Comparison of ENCODE assay signal across 8 cellular contexts in genomic region chr6:99458319-99458718, GRCh38. TPM values are rescaled to one million over a fixed set of nuclear protein-coding genes. Genes with fewer than 3 reads are reported as not detected.
DNase-seq lines count a peak whose midpoint lies in the region; ATAC-seq and TF ChIP-seq lines count a peak whose summit lies in the region.

No MANE protein-coding gene starts in this region.

- CTCF ChIA-PET in WTC11 (lab: Charles Lee), result interaction anchor here (0.6 to 1.3 kb wide), 2 partner anchors 10 to 371 kb away, joined by 4 read pairs; no protein-coding TSS in a partner anchor

- H3K4me3 Mint-ChIP-seq in WTC11, result no peak overlapping the region
- H3K4me3 Mint-ChIP-seq in stimulated activated memory B cell treated with anti-CD40 and anti-IgM and Interleukin-4, amounts not matched to agents 10 μg/mL and 1 μg/mL and 100 μg/mL, for 72 hours, result no peak overlapping the region
- H3K4me3 Mint-ChIP-seq in activated T-cell treated with anti-CD3 and anti-CD28 coated beads, Interleukin-2, amount 50 U/mL, for 4 hours, result no peak overlapping the region

- peaks cover 65% of the 10 kb centered on the region for H3K36me3 Mint-ChIP-seq in WTC11
- peaks cover 57% of the 10 kb centered on the region for H3K36me3 Mint-ChIP-seq in stimulated activated memory B cell treated with anti-CD40 and anti-IgM and Interleukin-4, amounts not matched to agents 10 μg/mL and 1 μg/mL and 100 μg/mL, for 72 hours
- H3K36me3 Mint-ChIP-seq in activated T-cell treated with anti-CD3 and anti-CD28 coated beads, Interleukin-2, amount 50 U/mL, for 4 hours (ENCODE audit: insufficient read depth), result peaks cover 18% of the 10 kb centered on the region

- peak overlapping the region; percentile 15 for H3K27ac Mint-ChIP-seq in WTC11
- H3K27ac Mint-ChIP-seq in stimulated activated memory B cell treated with anti-CD40 and anti-IgM and Interleukin-4, amounts not matched to agents 10 μg/mL and 1 μg/mL and 100 μg/mL, for 72 hours, result no peak overlapping the region

- peak; percentile 3 for DNase-seq in GDM1 (lab: John Stamatoyannopoulos, UW)
- peak; percentile 18 for DNase-seq in HT-29 (ENCODE audit: low spot score)
- DNase-seq in WTC11 (ENCODE audit: low spot score), result no peak
- DNase-seq in left kidney (ENCODE audit: low read depth, low spot score), result peak; percentile 3
- no peak for DNase-seq in activated T-cell treated with anti-CD3 and anti-CD28 coated beads, Interleukin-2, amount 50 U/mL, for 4 hours

- peak; percentile 35; the same call in 1 of the 2 replicates for TF ChIP-seq CTCF in WTC11 (IDR thresholded peaks at IDR 0.05)

- POLR2A ChIA-PET in WTC11 (lab: Charles Lee), result interaction anchor here (0.5 kb wide), 1 partner anchor 41 kb away, joined by 6 read pairs; no protein-coding TSS in a partner anchor

- H3K4me1 Mint-ChIP-seq in WTC11, result peaks cover 22% of the 10 kb centered on the region
- no peaks in the 10 kb centered on the region for H3K4me1 Mint-ChIP-seq in stimulated activated memory B cell treated with anti-CD40 and anti-IgM and Interleukin-4, amounts not matched to agents 10 μg/mL and 1 μg/mL and 100 μg/mL, for 72 hours
- no peaks in the 10 kb centered on the region for H3K4me1 Mint-ChIP-seq in activated T-cell treated with anti-CD3 and anti-CD28 coated beads, Interleukin-2, amount 50 U/mL, for 4 hours (ENCODE audit: low read depth)

- no peaks in the 10 kb centered on the region for H3K27me3 Mint-ChIP-seq in WTC11 (ENCODE audit: low read depth)
- H3K27me3 Mint-ChIP-seq in stimulated activated memory B cell treated with anti-CD40 and anti-IgM and Interleukin-4, amounts not matched to agents 10 μg/mL and 1 μg/mL and 100 μg/mL, for 72 hours, result no peaks in the 10 kb centered on the region
- no peaks in the 10 kb centered on the region for H3K27me3 Mint-ChIP-seq in activated T-cell treated with anti-CD3 and anti-CD28 coated beads, Interleukin-2, amount 50 U/mL, for 4 hours (ENCODE audit: low read depth)

- peak; percentile 71 for ATAC-seq in WTC11
- no peak for ATAC-seq in stimulated activated memory B cell treated with anti-CD40 and anti-IgM and Interleukin-4, amounts not matched to agents 10 μg/mL and 1 μg/mL and 100 μg/mL, for 72 hours
- no peak for ATAC-seq in GM21447 (IDR thresholded peaks at IDR 0.05; ENCODE audit: unreplicated experiment)
- no peak for ATAC-seq in HG02840 (IDR thresholded peaks at IDR 0.05; ENCODE audit: low FRiP score, unreplicated experiment)
- no peak for ATAC-seq in activated T-cell treated with anti-CD3 and anti-CD28 coated beads, Interleukin-2, amount 50 U/mL, for 4 hours

- peaks cover 46% of the 10 kb centered on the region for H3K9me3 Mint-ChIP-seq in WTC11
- H3K9me3 Mint-ChIP-seq in stimulated activated memory B cell treated with anti-CD40 and anti-IgM and Interleukin-4, amounts not matched to agents 10 μg/mL and 1 μg/mL and 100 μg/mL, for 72 hours, result peaks cover 3% of the 10 kb centered on the region
- peaks cover 9% of the 10 kb centered on the region for H3K9me3 Mint-ChIP-seq in activated T-cell treated with anti-CD3 and anti-CD28 coated beads, Interleukin-2, amount 50 U/mL, for 4 hours

TF ChIP-seq in WTC11, 78 proteins besides CTCF, POLR2A, EP300 and RAD21 (continues in another document):
- TF ChIP-seq, protein P1, sequence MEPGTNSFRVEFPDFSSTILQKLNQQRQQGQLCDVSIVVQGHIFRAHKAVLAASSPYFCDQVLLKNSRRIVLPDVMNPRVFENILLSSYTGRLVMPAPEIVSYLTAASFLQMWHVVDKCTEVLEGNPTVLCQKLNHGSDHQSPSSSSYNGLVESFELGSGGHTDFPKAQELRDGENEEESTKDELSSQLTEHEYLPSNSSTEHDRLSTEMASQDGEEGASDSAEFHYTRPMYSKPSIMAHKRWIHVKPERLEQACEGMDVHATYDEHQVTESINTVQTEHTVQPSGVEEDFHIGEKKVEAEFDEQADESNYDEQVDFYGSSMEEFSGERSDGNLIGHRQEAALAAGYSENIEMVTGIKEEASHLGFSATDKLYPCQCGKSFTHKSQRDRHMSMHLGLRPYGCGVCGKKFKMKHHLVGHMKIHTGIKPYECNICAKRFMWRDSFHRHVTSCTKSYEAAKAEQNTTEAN (CRISPR knock-in tag; IDR thresholded peaks at IDR 0.05), result no peak
- TF ChIP-seq, protein P2, sequence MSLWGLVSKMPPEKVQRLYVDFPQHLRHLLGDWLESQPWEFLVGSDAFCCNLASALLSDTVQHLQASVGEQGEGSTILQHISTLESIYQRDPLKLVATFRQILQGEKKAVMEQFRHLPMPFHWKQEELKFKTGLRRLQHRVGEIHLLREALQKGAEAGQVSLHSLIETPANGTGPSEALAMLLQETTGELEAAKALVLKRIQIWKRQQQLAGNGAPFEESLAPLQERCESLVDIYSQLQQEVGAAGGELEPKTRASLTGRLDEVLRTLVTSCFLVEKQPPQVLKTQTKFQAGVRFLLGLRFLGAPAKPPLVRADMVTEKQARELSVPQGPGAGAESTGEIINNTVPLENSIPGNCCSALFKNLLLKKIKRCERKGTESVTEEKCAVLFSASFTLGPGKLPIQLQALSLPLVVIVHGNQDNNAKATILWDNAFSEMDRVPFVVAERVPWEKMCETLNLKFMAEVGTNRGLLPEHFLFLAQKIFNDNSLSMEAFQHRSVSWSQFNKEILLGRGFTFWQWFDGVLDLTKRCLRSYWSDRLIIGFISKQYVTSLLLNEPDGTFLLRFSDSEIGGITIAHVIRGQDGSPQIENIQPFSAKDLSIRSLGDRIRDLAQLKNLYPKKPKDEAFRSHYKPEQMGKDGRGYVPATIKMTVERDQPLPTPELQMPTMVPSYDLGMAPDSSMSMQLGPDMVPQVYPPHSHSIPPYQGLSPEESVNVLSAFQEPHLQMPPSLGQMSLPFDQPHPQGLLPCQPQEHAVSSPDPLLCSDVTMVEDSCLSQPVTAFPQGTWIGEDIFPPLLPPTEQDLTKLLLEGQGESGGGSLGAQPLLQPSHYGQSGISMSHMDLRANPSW (CRISPR knock-in tag; conservative IDR thresholded peaks at IDR 0.05; ENCODE audit: low read depth), result no peak
- TF ChIP-seq HMGXB4 (CRISPR knock-in tag; IDR thresholded peaks at IDR 0.05) (no peak), FOXK1 (CRISPR knock-in tag; IDR thresholded peaks at IDR 0.05) (no peak), ZNF671 (CRISPR knock-in tag; IDR thresholded peaks at IDR 0.05) (no peak), MXD4 (CRISPR knock-in tag; IDR thresholded peaks at IDR 0.05; ENCODE audit: borderline replicate concordance) (no peak), GTF2I (CRISPR knock-in tag; conservative IDR thresholded peaks at IDR 0.05) (no peak), ZNF232 (CRISPR knock-in tag; IDR thresholded peaks at IDR 0.05) (no peak), ZNF532 (CRISPR knock-in tag; IDR thresholded peaks at IDR 0.05; ENCODE audit: borderline replicate concordance) (no peak), PRRX2 (CRISPR knock-in tag; IDR thresholded peaks at IDR 0.05) (no peak), CREM (CRISPR knock-in tag; IDR thresholded peaks at IDR 0.05) (no peak), HMGA2 (CRISPR knock-in tag; IDR thresholded peaks at IDR 0.05) (no peak), SMAD4 (CRISPR knock-in tag; IDR thresholded peaks at IDR 0.05) (no peak)

RNA-seq across cellular contexts. Expression of gene PNISR, which starts 33.2 kb away (rescaled TPM):
- total RNA-seq in HT-29 (2014; rRNA removed; shearing (Covaris generic)), result 27.9 and 32.9 TPM in 2 replicates
- 150 to 156 TPM (median 155 TPM) in 3 replicates for total RNA-seq in WTC11 (2021)
- 10 to 100 TPM; 73.7 to 80.0 (median 76.4) TPM for total RNA-seq in activated T-cell treated with anti-CD3 and anti-CD28 coated beads, Interleukin-2, amount 50 U/mL, for 4 hours

RNA-seq across cellular contexts. Expression of gene USP45, which starts 56.9 kb away (rescaled TPM):
- total RNA-seq in HT-29 (2014; rRNA removed; shearing (Covaris generic)), result 3.6 and 4.3 TPM in 2 replicates
- total RNA-seq in WTC11 (2021), result 22.4 to 34.7 TPM (median 25.7 TPM) in 3 replicates
- total RNA-seq in activated T-cell treated with anti-CD3 and anti-CD28 coated beads, Interleukin-2, amount 50 U/mL, for 4 hours, result 10 to 100 TPM in 2 of 3 donors, 1 to 10 TPM in 1; 10.0 to 10.2 (median 10.1) TPM

Comparison
In these comparisons a context has a peak if more than half of its experiments do, and no peak if none do; other contexts are left out.
1. DNase-seq: peak in GDM1 (single experiment), HT-29 (single experiment) and left kidney (single experiment); none in WTC11 (single experiment) and activated T-cell treated with anti-CD3 and anti-CD28 coated beads, Interleukin-2, amount 50 U/mL, for 4 hours (single experiment).